In the genomic region with DNA sequence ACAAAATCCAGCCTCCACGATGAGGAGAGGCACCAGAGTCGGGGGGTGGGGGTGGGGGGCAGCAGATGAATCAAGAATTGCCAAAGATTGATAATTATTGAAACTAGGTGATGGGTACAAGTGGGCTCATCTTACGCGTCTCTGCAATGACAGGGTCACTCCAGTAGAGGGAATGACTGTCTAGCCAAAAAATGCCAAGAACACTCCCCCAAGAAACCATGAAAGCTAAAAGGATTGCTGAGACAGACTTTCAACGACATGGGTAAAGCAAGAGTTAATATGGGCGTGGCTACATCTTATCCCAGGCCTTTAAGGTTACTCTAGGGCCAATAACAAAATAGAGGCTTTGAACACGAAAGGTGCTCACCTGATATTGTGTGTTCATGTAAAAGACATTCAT, we compare ENCODE assay signal across 10 cellular contexts.
DNase-seq lines count a peak whose midpoint lies in the region; ATAC-seq and TF ChIP-seq lines count a peak whose summit lies in the region.
"Had no signal": no experiment of that assay in that cellular context is flagged by ENCODE, and none has a peak within 500 bp of the region (broad histone marks: within the 10 kb centered on the region; RNA-seq: fewer than 3 reads in every experiment).

No MANE protein-coding gene starts in this region.

- H3K79me2 ChIP-seq in DND-41 (ENCODE audit: insufficient read depth, low read length): no peaks in the 10 kb centered on the region
- H3K79me2 ChIP-seq in H9 (ENCODE audit: insufficient read depth, low read length): no peaks in the 10 kb centered on the region
- peaks cover 2% of the 10 kb centered on the region; the same call in 1 of the 2 replicates for H3K79me2 ChIP-seq in PC-3 (ENCODE audit: low read length)

- H3K9me3 ChIP-seq in DND-41 (ENCODE audit: insufficient read depth, low read length, severe bottlenecking) (no peaks in the 10 kb centered on the region), H9 (ENCODE audit: control insufficient read depth, low read depth, low read length) (no peaks in the 10 kb centered on the region), PC-3 (ENCODE audit: low read length) (no peaks in the 10 kb centered on the region)

- H3F3A ChIP-seq in PC-3 (ENCODE audit: low read length, unreplicated experiment): no peaks in the 10 kb centered on the region

- no TSS peak for BruUV-seq in PC-3 (replicated peaks; lab: Mats Ljungman, UMichigan)

- peaks cover 0 to 10% (median 7%) of the 10 kb centered on the region in 3 experiments; a peak in 3 of 7 replicates for H3K36me3 Mint-ChIP-seq in H9 (ENCODE audit: insufficient read depth in 1 of 3, low read depth in 3 of 3)

- no peak overlapping the region for H3T11ph ChIP-seq in H9 (ENCODE audit: low read length)

- H3K14ac ChIP-seq in H9 (ENCODE audit: insufficient read depth, low read length): no peak overlapping the region

- H2BK12ac ChIP-seq in H9 (ENCODE audit: insufficient read length, low read depth, low read length): no peak overlapping the region

- H3K4me1 Mint-ChIP-seq in H9: peaks cover 12 to 21% of the 10 kb centered on the region in 2 experiments

- H3K36me3 ChIP-seq in DND-41 (ENCODE audit: insufficient read depth, low read length) (peaks cover 19% of the 10 kb centered on the region; the same call in 1 of the 2 replicates), PC-3 (ENCODE audit: low read depth, low read length) (peaks cover 13% of the 10 kb centered on the region; the same call in 1 of the 2 replicates)

- H4K8ac ChIP-seq in H9 (replicated peaks; ENCODE audit: insufficient read length, low read depth, low read length): no peak overlapping the region

- H4K20me1 ChIP-seq in DND-41 (ENCODE audit: insufficient read depth, low read length) (no peaks in the 10 kb centered on the region), H9 (ENCODE audit: control insufficient read depth, insufficient read depth, insufficient read length) (no peaks in the 10 kb centered on the region), PC-3 (ENCODE audit: low read length) (no peaks in the 10 kb centered on the region)

- H3K23me2 ChIP-seq in H9 (ENCODE audit: insufficient read length, low read depth, low read length, poor library complexity, severe bottlenecking): no peaks in the 10 kb centered on the region

- H3K27me3 ChIP-seq in DND-41 (ENCODE audit: insufficient read depth, low read length, poor library complexity) (no peaks in the 10 kb centered on the region), H9 (ENCODE audit: insufficient read depth, low read length) (no peaks in the 10 kb centered on the region), PC-3 (ENCODE audit: low read length) (no peaks in the 10 kb centered on the region)

- H3K4me3 ChIP-seq in DND-41 (ENCODE audit: low read depth in 1 of 2, low read length in 2 of 2) (no peak overlapping the region), PC-3 (ENCODE audit: low read length) (no peak overlapping the region)

- H2BK120ac ChIP-seq in H9 (ENCODE audit: low read depth, low read length, poor library complexity, severe bottlenecking): no peak overlapping the region

- H2BK5ac ChIP-seq in H9 (ENCODE audit: insufficient read length, low read length): no peak overlapping the region

- ATAC-seq in DND-41 (ENCODE audit: insufficient read depth, low read depth) (peak; percentile 55; the same call in 1 of the 3 replicates), PC-3 (no peak), HG02610 (IDR thresholded peaks at IDR 0.05; ENCODE audit: unreplicated experiment) (no peak)
- ATAC-seq: naive thymus-derived CD4-positive, alpha-beta T cell had no signal

- no peak overlapping the region for H2AK5ac ChIP-seq in H9 (ENCODE audit: insufficient read length, low read length)

- DNase-seq in DND-41 (peak; percentile 12), H9 (peak; percentile 53), PC-3 (peak; percentile 48), iPS DF 19.7 (ENCODE audit: low read depth, low spot score) (peak; percentile 61), posterior cingulate gyrus (no peak), hepatic stellate cell (ENCODE audit: low spot score) (no peak), NCI-H1436 treated with DMSO at 0.1 percent for 48 hours (lab: John Stamatoyannopoulos, UW) (no peak)
- DNase-seq: NCI-H774 had no signal

- POLR2A ChIA-PET in PC-3 (lab: Charles Lee; ENCODE audit: unreplicated experiment): no interaction called here

- H3K27ac ChIP-seq in DND-41 (ENCODE audit: low read length): no peak overlapping the region
- no peak overlapping the region for H3K27ac ChIP-seq in H9 (ENCODE audit: insufficient read length, low read depth, low read length)
- no peak overlapping the region for H3K27ac ChIP-seq in PC-3 (ENCODE audit: low read length)

- no peaks in the 10 kb centered on the region for H3K4me1 ChIP-seq in DND-41 (ENCODE audit: insufficient read depth, low read length)
- H3K4me1 ChIP-seq in H9 (ENCODE audit: insufficient read depth, low read length): peaks cover 2% of the 10 kb centered on the region; the same call in 1 of the 2 replicates
- peaks cover 30% of the 10 kb centered on the region for H3K4me1 ChIP-seq in PC-3 (ENCODE audit: insufficient read depth, low read length)

- TF ChIP-seq CTCF in DND-41 (IDR thresholded peaks at IDR 0.05; ENCODE audit: borderline replicate concordance, extremely low read depth, low read length, poor library complexity, severe bottlenecking): peak; percentile 46
- peak; percentile 59 for TF ChIP-seq CTCF in H9 (conservative IDR thresholded peaks at IDR 0.05)
- peak; percentile 61 for TF ChIP-seq CTCF in PC-3 (conservative IDR thresholded peaks at IDR 0.05; ENCODE audit: low read depth, low read length)

- no peaks in the 10 kb centered on the region for H3K9me3 Mint-ChIP-seq in H9
- H3K9me3 Mint-ChIP-seq: naive thymus-derived CD4-positive, alpha-beta T cell had no signal

- H3K79me1 ChIP-seq in H9 (ENCODE audit: insufficient read depth, low read depth, low read length, poor library complexity, severe bottlenecking): peaks cover 2% of the 10 kb centered on the region

- H3K56ac ChIP-seq in H9 (ENCODE audit: insufficient read length, low read depth, low read length): no peak overlapping the region

- H3K23ac ChIP-seq in H9 (ENCODE audit: insufficient read length, low read depth, low read length): no peak overlapping the region

- H3K9me2 ChIP-seq in PC-3 (replicated peaks; ENCODE audit: low read length): no peaks in the 10 kb centered on the region

- no peak overlapping the region for H3K4me3 Mint-ChIP-seq in H9
- H3K4me3 Mint-ChIP-seq: naive thymus-derived CD4-positive, alpha-beta T cell had no signal

- H3K27me3 Mint-ChIP-seq in H9 (ENCODE audit: low read depth): no peaks in the 10 kb centered on the region
- H3K27me3 Mint-ChIP-seq: naive thymus-derived CD4-positive, alpha-beta T cell had no signal

- no peak overlapping the region for H3K18ac ChIP-seq in H9 (ENCODE audit: insufficient read length, low read depth, low read length)

- intact Hi-C loops in PC-3 (cut with micrococcal nuclease) (no loop called here), posterior cingulate gyrus (cut with DNase I) (no loop called here)

- H2AFZ ChIP-seq in DND-41 (ENCODE audit: low read depth, low read length): no peak overlapping the region
- no peak overlapping the region for H2AFZ ChIP-seq in H9 (ENCODE audit: low read length)
- H2AFZ ChIP-seq in PC-3 (ENCODE audit: low read length): no peak overlapping the region

- no peak overlapping the region for H3K4ac ChIP-seq in H9 (ENCODE audit: low read depth, low read length)

- H3K27ac Mint-ChIP-seq in H9: no peak overlapping the region; a peak in 1 of 7 replicates
- H3K27ac Mint-ChIP-seq: naive thymus-derived CD4-positive, alpha-beta T cell had no signal

- H4K5ac ChIP-seq in H9 (ENCODE audit: insufficient read length, low read depth, low read length): no peak overlapping the region

- H3K4me2 ChIP-seq in DND-41 (ENCODE audit: insufficient read depth, low read length) (no peak overlapping the region), H9 (ENCODE audit: insufficient read depth, insufficient read length, low read length) (no peak overlapping the region), PC-3 (ENCODE audit: low read length) (no peak overlapping the region)

- H2BK15ac ChIP-seq in H9 (ENCODE audit: low read depth, low read length): no peak overlapping the region

- no peak overlapping the region for H3K9ac ChIP-seq in DND-41 (ENCODE audit: low read depth, low read length)
- H3K9ac ChIP-seq in H9 (ENCODE audit: extremely low read depth, insufficient read length, low read length): no peak overlapping the region
- H3K9ac ChIP-seq in PC-3 (ENCODE audit: low read length): no peak overlapping the region

- no peak overlapping the region for H4K91ac ChIP-seq in H9 (ENCODE audit: insufficient read length, low read depth, low read length)

- CTCF ChIA-PET in PC-3 (lab: Charles Lee): no interaction called here

- no peak overlapping the region for H2BK20ac ChIP-seq in H9 (ENCODE audit: low read depth, low read length, poor library complexity, severe bottlenecking)

- WGBS in H9 (ENCODE audit: extremely low coverage, insufficient read length, low lambda C conversion rate): no CpG with 5 or more reads among the region's 7 CpGs

Comparison
In these comparisons a context has a peak if more than half of its experiments do, and no peak if none do; other contexts are left out.
1. DNase-seq: peak in DND-41 (single experiment), H9 (single experiment), PC-3 (single experiment) and iPS DF 19.7 (single experiment); none in posterior cingulate gyrus (0 of 10), hepatic stellate cell (single experiment) and NCI-H1436 treated with DMSO at 0.1 percent for 48 hours (single experiment).
2. Peak in every context shown above with its lines, with median percentiles within 50 percentile points of each other: CTCF ChIP-seq.